Comparison of ENCODE assay signal across 7 cellular contexts in the genomic region with DNA sequence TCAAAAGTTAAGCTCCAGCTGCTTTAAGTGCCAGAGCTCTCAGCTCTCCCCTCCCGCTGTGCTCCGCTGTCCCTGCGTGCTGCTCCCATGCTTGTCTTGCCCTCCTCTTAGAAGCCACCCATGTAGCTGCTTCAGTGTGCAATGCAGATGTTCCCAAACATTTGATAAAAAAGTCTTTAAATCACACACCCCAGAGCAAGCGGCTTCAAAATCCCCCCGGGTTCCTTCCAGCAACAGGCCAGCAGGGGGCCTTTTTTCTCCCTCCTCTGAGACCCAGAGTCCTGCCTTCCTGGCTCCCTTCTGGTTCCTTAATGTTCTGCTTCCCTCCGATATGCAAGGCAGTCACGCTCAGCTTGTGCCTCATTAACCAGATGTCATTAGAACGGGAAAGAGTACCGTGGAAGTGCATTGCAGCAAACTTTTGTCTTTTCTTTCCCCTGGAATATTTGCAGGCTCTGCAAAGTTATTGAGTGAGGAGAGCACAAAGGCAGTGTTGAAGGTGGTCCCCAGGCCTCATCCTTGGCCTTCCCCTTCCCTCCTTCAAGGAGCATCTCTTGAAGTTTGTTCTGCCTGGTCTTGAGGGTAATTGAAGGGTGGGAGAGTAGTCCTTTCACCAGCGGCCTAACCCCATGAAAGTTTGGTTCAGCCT.
DNase-seq lines count a peak whose midpoint lies in the region; ATAC-seq and TF ChIP-seq lines count a peak whose summit lies in the region.

No MANE protein-coding gene starts in this region.

- H3K9ac ChIP-seq in rectal smooth muscle tissue (ENCODE audit: low read length): no peak overlapping the region

- H3K4me1 ChIP-seq in rectal smooth muscle tissue (ENCODE audit: control insufficient read depth, insufficient read depth, low read length): peaks cover 5% of the 10 kb centered on the region

- H3K4me3 ChIP-seq in GM12865 (ENCODE audit: low read depth, low read length) (no peak overlapping the region), rectal smooth muscle tissue (ENCODE audit: low read length) (no peak overlapping the region)

- no peaks in the 10 kb centered on the region for H3K36me3 ChIP-seq in rectal smooth muscle tissue (ENCODE audit: control insufficient read depth, insufficient read depth, low read length)

- peak overlapping the region; percentile 6 for H3K27ac ChIP-seq in rectal smooth muscle tissue (ENCODE audit: low read depth, low read length)

- H3K27me3 ChIP-seq in rectal smooth muscle tissue (ENCODE audit: control insufficient read depth, insufficient read depth, low read length): no peaks in the 10 kb centered on the region

- TF ChIP-seq CTCF in GM12865 (IDR thresholded peaks at IDR 0.05; ENCODE audit: insufficient read depth, low read depth, low read length, missing control alignments): peak; percentile 67

- DNase-seq in GM12865 (ENCODE audit: low read depth) (peak; percentile 40), MV-4-11 (lab: John Stamatoyannopoulos, UW) (peak; percentile 7), fibroblast of peridontal ligament (ENCODE audit: extremely low read depth) (peak; percentile 67), NCI-H1436 (lab: John Stamatoyannopoulos, UW) (no peak)
- DNase-seq in activated CD8-positive, alpha-beta memory T cell treated with anti-CD3 and anti-CD28 coated beads, Interleukin-2, amount 50 U/mL, for 4 hours: peak; percentile 31

- no peak for ATAC-seq in HG02840 (IDR thresholded peaks at IDR 0.05; ENCODE audit: low FRiP score, unreplicated experiment)
